Comparison of ENCODE assay signal across 8 cellular contexts in the genomic region with DNA sequence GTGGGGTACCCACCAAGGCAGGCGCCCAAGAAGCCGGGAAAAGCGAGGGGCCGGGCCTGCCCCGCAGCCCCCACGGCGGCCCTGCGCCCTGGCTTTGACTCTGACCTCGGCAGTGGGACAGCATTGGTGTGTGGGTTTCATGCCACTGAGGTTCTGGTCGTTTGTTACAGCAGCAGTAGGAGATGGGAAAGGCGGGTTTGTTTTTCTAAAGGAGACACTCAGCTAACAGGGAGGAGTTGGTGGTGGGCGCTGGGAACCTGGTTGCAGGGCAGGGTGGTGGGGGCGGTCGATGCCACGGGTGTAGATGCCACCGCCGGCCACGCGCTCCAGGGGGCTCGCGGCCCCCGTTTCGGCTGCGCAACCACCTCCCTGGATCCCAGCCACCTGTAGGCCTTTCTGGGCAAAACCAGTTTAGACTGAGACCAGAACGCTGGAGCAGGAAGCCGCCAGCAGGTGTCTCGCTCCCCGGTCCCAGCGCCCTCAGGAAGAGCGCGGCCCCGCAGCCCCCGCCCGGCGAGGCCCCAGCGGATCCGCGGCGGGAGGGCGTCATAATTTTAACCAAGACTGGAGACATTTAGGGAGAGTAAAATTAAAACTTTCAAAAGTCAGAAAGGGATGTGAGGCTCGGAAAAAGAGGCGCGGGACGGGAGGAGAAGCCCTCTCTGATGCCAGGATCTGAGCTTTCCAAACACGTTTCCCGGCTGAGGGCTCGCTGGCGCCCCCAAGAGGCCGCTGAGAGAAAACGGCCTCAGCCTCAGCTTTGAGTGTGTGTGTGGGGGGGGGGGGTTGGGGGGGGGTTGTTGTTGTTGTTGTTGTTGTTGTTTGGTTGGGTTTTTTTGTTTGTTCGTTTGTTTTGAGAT. TPM values are rescaled to one million over a fixed set of nuclear protein-coding genes. Genes with fewer than 3 reads are reported as not detected.
DNase-seq lines count a peak whose midpoint lies in the region; ATAC-seq lines count a peak whose summit lies in the region.

No MANE protein-coding gene starts in this region.

- no peaks in the 10 kb centered on the region for H3K79me2 ChIP-seq in ACC112 (ENCODE audit: control insufficient read depth, insufficient read depth, low read length, unreplicated experiment)

- peak overlapping the region; percentile 83 for H2AFZ ChIP-seq in ACC112 (ENCODE audit: low read length, unreplicated experiment)

- ATAC-seq in GM18861 (IDR thresholded peaks at IDR 0.05; ENCODE audit: unreplicated experiment) (peak; percentile 86), HG03442 (IDR thresholded peaks at IDR 0.05; ENCODE audit: unreplicated experiment) (peak; percentile 78)
- peak; percentile 79 for ATAC-seq in stimulated activated effector memory CD8-positive, alpha-beta T cell treated with anti-CD3 and anti-CD28 coated beads, Interleukin-12 subunit alpha, Interleukin-12 subunit beta, amount 100 ng/mL, for 72 hours

- H3K36me3 Mint-ChIP-seq in stimulated activated effector memory CD8-positive, alpha-beta T cell treated with anti-CD3 and anti-CD28 coated beads, Interleukin-12 subunit alpha, Interleukin-12 subunit beta, amount 100 ng/mL, for 72 hours: no peaks in the 10 kb centered on the region

- H3K36me3 ChIP-seq in ACC112 (ENCODE audit: insufficient read depth, low read length): no peaks in the 10 kb centered on the region

- no peaks in the 10 kb centered on the region for H3K9me3 Mint-ChIP-seq in stimulated activated effector memory CD8-positive, alpha-beta T cell treated with anti-CD3 and anti-CD28 coated beads, Interleukin-12 subunit alpha, Interleukin-12 subunit beta, amount 100 ng/mL, for 72 hours

- H3K27ac Mint-ChIP-seq in stimulated activated effector memory CD8-positive, alpha-beta T cell treated with anti-CD3 and anti-CD28 coated beads, Interleukin-12 subunit alpha, Interleukin-12 subunit beta, amount 100 ng/mL, for 72 hours: no peak overlapping the region

- peaks cover 4% of the 10 kb centered on the region; the same call in 1 of the 2 replicates for H3K27me3 ChIP-seq in ACC112 (ENCODE audit: insufficient read depth, low read length)

- H3K4me1 ChIP-seq in ACC112 (ENCODE audit: control insufficient read depth, insufficient read depth, low read length, unreplicated experiment): no peaks in the 10 kb centered on the region

- peak overlapping the region; percentile 86 for H3K4me3 ChIP-seq in ACC112 (ENCODE audit: low read depth, low read length)

- H3K4me3 Mint-ChIP-seq in stimulated activated effector memory CD8-positive, alpha-beta T cell treated with anti-CD3 and anti-CD28 coated beads, Interleukin-12 subunit alpha, Interleukin-12 subunit beta, amount 100 ng/mL, for 72 hours: peak overlapping the region; percentile 36

- DNase-seq in NCI-H69 (lab: John Stamatoyannopoulos, UW) (peak; percentile 89), epidermal melanocyte (ENCODE audit: insufficient read length, low spot score) (peak; percentile 69), mucosa of gallbladder (ENCODE audit: low spot score) (peak; percentile 69)
- DNase-seq in activated CD4-positive, alpha-beta T cell treated with anti-CD3 and anti-CD28 coated beads, Interleukin-2, amount 50 U/mL, for 48 hours: peak; percentile 70 to 74
- DNase-seq in stimulated activated effector memory CD8-positive, alpha-beta T cell treated with anti-CD3 and anti-CD28 coated beads, Interleukin-12 subunit alpha, Interleukin-12 subunit beta, amount 100 ng/mL, for 72 hours (ENCODE audit: low spot score in 2 of 2): peak; percentile 43 to 70

- H3K27ac ChIP-seq in ACC112 (ENCODE audit: low read depth, low read length): peak overlapping the region; percentile 53

- H3K4me1 Mint-ChIP-seq in stimulated activated effector memory CD8-positive, alpha-beta T cell treated with anti-CD3 and anti-CD28 coated beads, Interleukin-12 subunit alpha, Interleukin-12 subunit beta, amount 100 ng/mL, for 72 hours: no peaks in the 10 kb centered on the region

RNA-seq across cellular contexts. Expression of gene CIDEA, which starts 17.4 kb away (rescaled TPM):
- total RNA-seq in mucosa of gallbladder: not detected

RNA-seq across cellular contexts. Expression of gene TUBB6, which starts 36.4 kb away (rescaled TPM):
- 57.2 TPM for total RNA-seq in mucosa of gallbladder

Comparison
In these comparisons a context has a peak if more than half of its experiments do, and no peak if none do; other contexts are left out.
1. Peak in every context shown above with its lines: DNase-seq, ATAC-seq, H3K4me3 ChIP-seq and H3K27ac ChIP-seq.